Comparison of ENCODE assay signal across 19 cellular contexts in genomic region chr11:72768581-72768980, GRCh38. TPM values are rescaled to one million over a fixed set of nuclear protein-coding genes. Genes with fewer than 3 reads are reported as not detected.
DNase-seq lines count a peak whose midpoint lies in the region; ATAC-seq, FAIRE-seq and TF ChIP-seq lines count a peak whose summit lies in the region.
"Had no signal": no experiment of that assay in that cellular context is flagged by ENCODE, and none has a peak within 500 bp of the region (broad histone marks: within the 10 kb centered on the region; RNA-seq: fewer than 3 reads in every experiment).

No MANE protein-coding gene starts in this region.

- H3K4me2 ChIP-seq in GM23338 (no peak overlapping the region), H1 (ENCODE audit: insufficient read depth in 1 of 2, low read depth in 2 of 2, low read length in 2 of 2) (peak overlapping the region in 1 of 2 experiments; percentile 31; a peak in 2 of 4 replicates)

- WGBS in H1 (ENCODE audit: extremely low coverage in 1 of 2, insufficient coverage in 1 of 2, insufficient read length in 1 of 2, insufficient replicate concordance in 2 of 2, low coverage in 1 of 2, low lambda C conversion rate in 2 of 2, missing lambda C conversion rate in 1 of 2), 2 experiments = 67% methylated on average over 3 of the region's 3 CpGs; no CpG with 5 or more reads in 1 of the 2 experiments
- 91 to 98% (median 92%) methylated on average over 3 of the region's 3 CpGs for WGBS in psoas muscle, 3 donors

- intact Hi-C loops in Caco-2 (cut with micrococcal nuclease; ENCODE audit: unreplicated experiment) (no loop called here), psoas muscle (cut with DNase I) (no loop called here)

- H3K4me1 Mint-ChIP-seq in Caco-2 (ENCODE audit: low read depth, unreplicated experiment) (peaks cover 43% of the 10 kb centered on the region), GM23338 (peaks cover 34% of the 10 kb centered on the region)
- peaks cover 30% of the 10 kb centered on the region for H3K4me1 Mint-ChIP-seq in stimulated activated effector memory CD8-positive, alpha-beta T cell treated with anti-CD3 and anti-CD28 coated beads, Interleukin-12 subunit alpha, Interleukin-12 subunit beta, amount 100 ng/mL, for 72 hours

- H2BK5ac ChIP-seq in H1 (ENCODE audit: low read depth, low read length) = no peak overlapping the region

- H2AFZ ChIP-seq in GM23338 = no peak overlapping the region
- H2AFZ ChIP-seq in H1 (ENCODE audit: low read length) = no peak overlapping the region

- no peak overlapping the region for H3K4me3 Mint-ChIP-seq in Caco-2 (ENCODE audit: unreplicated experiment)
- H3K4me3 Mint-ChIP-seq in GM23338 = no peak overlapping the region; the same call in 2 of the 3 replicates
- no peak overlapping the region for H3K4me3 Mint-ChIP-seq in stimulated activated effector memory CD8-positive, alpha-beta T cell treated with anti-CD3 and anti-CD28 coated beads, Interleukin-12 subunit alpha, Interleukin-12 subunit beta, amount 100 ng/mL, for 72 hours
- H3K4me3 Mint-ChIP-seq: B cell; CD4-positive, alpha-beta T cell had no signal

- no peak overlapping the region for H3K56ac ChIP-seq in H1 (replicated peaks; ENCODE audit: insufficient read length, low read depth, low read length)

- TF ChIP-seq POLR2A in H1 (IDR thresholded peaks at IDR 0.05; ENCODE audit: control extremely low read depth in 1 of 2, low read depth in 2 of 2, low read length in 2 of 2) = no peak

- H3K79me2 ChIP-seq in GM23338 (replicated peaks; ENCODE audit: insufficient read depth) (no peaks in the 10 kb centered on the region), H1 (ENCODE audit: control insufficient read depth in 1 of 2, insufficient read depth in 2 of 2, low read length in 2 of 2) (no peaks in the 10 kb centered on the region)

- no peak for TF ChIP-seq RAD21 in H1 (IDR thresholded peaks at IDR 0.05 in 1 of 2, conservative IDR thresholded peaks at IDR 0.05 in 1 of 2; ENCODE audit: low read depth in 2 of 2, low read length in 2 of 2)

- no peaks in the 10 kb centered on the region for H4K20me1 ChIP-seq in GM23338 (replicated peaks; ENCODE audit: insufficient read depth)
- no peaks in the 10 kb centered on the region for H4K20me1 ChIP-seq in H1 (replicated peaks in 1 of 2; ENCODE audit: control insufficient read depth in 1 of 2, insufficient read depth in 2 of 2, low read length in 2 of 2)

- no TSS peak for BruUV-seq in Caco-2 (replicated peaks; lab: Mats Ljungman, UMichigan)

- CTCF ChIA-PET in Caco-2 (lab: Charles Lee) = interaction anchor here (0.5 to 1.7 kb wide), 4 partner anchors 20 to 334 kb away, joined by 3 to 5 read pairs (median 4); partner anchors contain the start of gene CLPB
- CTCF ChIA-PET in H1 (lab: Charles Lee; ENCODE audit: partially characterized antibody) = interaction anchor here (0.8 to 3.2 kb wide), 12 partner anchors 9 to 84 kb away, joined by 3 to 20 read pairs (median 5); partner anchors contain the start of gene STARD10

- H3K36me3 ChIP-seq in Caco-2 (ENCODE audit: control insufficient read depth, insufficient read depth, low read length) (peaks cover 12% of the 10 kb centered on the region), GM23338 (ENCODE audit: insufficient read depth) (no peaks in the 10 kb centered on the region), H1 (ENCODE audit: control insufficient read depth in 2 of 4, insufficient read depth in 4 of 4, low read length in 3 of 4) (no peaks in the 10 kb centered on the region), psoas muscle (ENCODE audit: insufficient read depth in 1 of 2, low read depth in 1 of 2) (no peaks in the 10 kb centered on the region)

- H2BK12ac ChIP-seq in H1 (ENCODE audit: low read depth, low read length) = no peak overlapping the region

- H4K91ac ChIP-seq in H1 (replicated peaks; ENCODE audit: insufficient read length, low read length) = no peak overlapping the region

- H3K27me3 ChIP-seq in Caco-2 (replicated peaks; ENCODE audit: control insufficient read depth, insufficient read depth, low read length) (no peaks in the 10 kb centered on the region), GM23338 (ENCODE audit: insufficient read depth) (no peaks in the 10 kb centered on the region), H1 (replicated peaks in 1 of 4; ENCODE audit: control insufficient read depth in 3 of 4, extremely low read depth in 1 of 4, insufficient read depth in 3 of 4, low read length in 3 of 4) (no peaks in the 10 kb centered on the region), psoas muscle (ENCODE audit: insufficient read depth in 3 of 3, low read length in 2 of 3) (no peaks in the 10 kb centered on the region)

- H3K36me3 Mint-ChIP-seq in Caco-2 (ENCODE audit: insufficient read depth, unreplicated experiment) = peaks cover 63% of the 10 kb centered on the region
- no peaks in the 10 kb centered on the region for H3K36me3 Mint-ChIP-seq in GM23338 (ENCODE audit: low read depth)
- H3K36me3 Mint-ChIP-seq in stimulated activated effector memory CD8-positive, alpha-beta T cell treated with anti-CD3 and anti-CD28 coated beads, Interleukin-12 subunit alpha, Interleukin-12 subunit beta, amount 100 ng/mL, for 72 hours = no peaks in the 10 kb centered on the region

- H4K5ac ChIP-seq in H1 (ENCODE audit: insufficient read length, low read depth, low read length) = no peak overlapping the region

- no peak overlapping the region for H4K8ac ChIP-seq in H1 (ENCODE audit: extremely low read depth, insufficient read depth, low read length)

- no peak overlapping the region for H3K23ac ChIP-seq in H1 (ENCODE audit: insufficient read length)

- H2AK5ac ChIP-seq in H1 (ENCODE audit: low read depth, low read length) = 0 out of 2 replicates have a peak overlapping the region, but pooled peaks have one; percentile 33

- H2BK20ac ChIP-seq in H1 (ENCODE audit: low read length) = no peak overlapping the region

- H3K27me3 Mint-ChIP-seq in Caco-2 (ENCODE audit: insufficient read depth, unreplicated experiment) = no peaks in the 10 kb centered on the region
- H3K27me3 Mint-ChIP-seq in GM23338 (ENCODE audit: insufficient read depth, low read depth, poor library complexity) = peaks cover 18% of the 10 kb centered on the region
- H3K27me3 Mint-ChIP-seq: B cell; CD4-positive, alpha-beta T cell had no signal

- TF ChIP-seq EP300 in H1 (IDR thresholded peaks at IDR 0.05; ENCODE audit: borderline replicate concordance in 1 of 2, low read depth in 2 of 2, low read length in 2 of 2) = no peak

- H3K9me3 Mint-ChIP-seq in Caco-2 (ENCODE audit: unreplicated experiment) = no peaks in the 10 kb centered on the region
- H3K9me3 Mint-ChIP-seq in GM23338 = no peaks in the 10 kb centered on the region
- no peaks in the 10 kb centered on the region for H3K9me3 Mint-ChIP-seq in stimulated activated effector memory CD8-positive, alpha-beta T cell treated with anti-CD3 and anti-CD28 coated beads, Interleukin-12 subunit alpha, Interleukin-12 subunit beta, amount 100 ng/mL, for 72 hours
- H3K9me3 Mint-ChIP-seq: CD4-positive, alpha-beta T cell had no signal

- H3K18ac ChIP-seq in H1 (ENCODE audit: extremely low read depth, low read length) = no peak overlapping the region

- no peak for FAIRE-seq in H1 (lab: Jason Lieb, UNC)
- FAIRE-seq: A204.1, D721Med, G401.6, GM12891 had no signal

- POLR2A ChIA-PET in Caco-2 (lab: Charles Lee) = interaction anchor here (1.0 to 2.1 kb wide), 2 partner anchors 14 to 16 kb away, joined by 3 to 7 read pairs; partner anchors contain the start of gene ARAP1
- POLR2A ChIA-PET in H1 (lab: Charles Lee; ENCODE audit: partially characterized antibody) = interaction anchor here (1.2 to 1.3 kb wide), 2 partner anchors 9 to 45 kb away, joined by 3 to 5 read pairs; no protein-coding TSS in a partner anchor

- H3K4me1 ChIP-seq in Caco-2 (peaks cover 34% of the 10 kb centered on the region), GM23338 (ENCODE audit: insufficient read depth) (peaks cover 14% of the 10 kb centered on the region; the same call in 1 of the 2 replicates), H1 (replicated peaks in 1 of 4; ENCODE audit: control insufficient read depth in 3 of 4, insufficient read depth in 4 of 4, low read length in 3 of 4) (peaks cover 0 to 26% (median 16%) of the 10 kb centered on the region in 4 experiments; a peak in 6 of 7 replicates), psoas muscle (peaks cover 9% of the 10 kb centered on the region)

- H3F3A ChIP-seq in GM23338 (replicated peaks; ENCODE audit: low read depth) = no peaks in the 10 kb centered on the region; the same call in 1 of the 2 replicates

- no peaks in the 10 kb centered on the region for H3K23me2 ChIP-seq in H1 (ENCODE audit: low read depth, low read length)

- H3K9me3 ChIP-seq in Caco-2 = no peaks in the 10 kb centered on the region
- H3K9me3 ChIP-seq in H1 (ENCODE audit: insufficient read depth in 2 of 2, low read depth in 1 of 2, low read length in 1 of 2) = no peaks in the 10 kb centered on the region
- no peaks in the 10 kb centered on the region for H3K9me3 ChIP-seq in psoas muscle

- no peak overlapping the region for H3K14ac ChIP-seq in H1 (ENCODE audit: insufficient read length)

- peaks cover 3% of the 10 kb centered on the region for H3K79me1 ChIP-seq in H1 (ENCODE audit: low read depth, low read length)

- peak overlapping the region; percentile 56 for H3K27ac Mint-ChIP-seq in Caco-2 (ENCODE audit: unreplicated experiment)
- peak overlapping the region; percentile 71 for H3K27ac Mint-ChIP-seq in GM23338
- H3K27ac Mint-ChIP-seq in stimulated activated effector memory CD8-positive, alpha-beta T cell treated with anti-CD3 and anti-CD28 coated beads, Interleukin-12 subunit alpha, Interleukin-12 subunit beta, amount 100 ng/mL, for 72 hours = peak overlapping the region; percentile 90
- H3K27ac Mint-ChIP-seq: B cell; CD4-positive, alpha-beta T cell had no signal

- H3K9ac ChIP-seq in H1 (replicated peaks in 1 of 4; ENCODE audit: extremely low read depth in 1 of 4, low read depth in 3 of 4, low read length in 3 of 4) = no peak overlapping the region

- H3K27ac ChIP-seq in GM23338 (ENCODE audit: low read depth) (no peak overlapping the region), H1 (ENCODE audit: low read depth, low read length) (no peak overlapping the region), psoas muscle (no peak overlapping the region)
- H3K27ac ChIP-seq: HL-60 had no signal

- no peaks in the 10 kb centered on the region for H3K9me2 ChIP-seq in GM23338 (ENCODE audit: insufficient read depth)

- H3K4me3 ChIP-seq in Caco-2 (ENCODE audit: low read depth, low read length) = no peak overlapping the region
- no peak overlapping the region for H3K4me3 ChIP-seq in GM23338
- H3K4me3 ChIP-seq in H1 (ENCODE audit: extremely low read depth in 1 of 4, insufficient read depth in 2 of 4, low read depth in 3 of 4, low read length in 4 of 4) = no peak overlapping the region
- no peak overlapping the region for H3K4me3 ChIP-seq in psoas muscle

- ATAC-seq in GM23338 = peak; percentile 11
- ATAC-seq in stimulated activated effector memory CD8-positive, alpha-beta T cell treated with anti-CD3 and anti-CD28 coated beads, Interleukin-12 subunit alpha, Interleukin-12 subunit beta, amount 100 ng/mL, for 72 hours = no peak
- no peak for ATAC-seq in HG03280 (IDR thresholded peaks at IDR 0.05; ENCODE audit: unreplicated experiment)
- ATAC-seq in psoas muscle = no peak

- H3K4ac ChIP-seq in H1 (replicated peaks; ENCODE audit: insufficient read length, low read depth, low read length) = no peak overlapping the region

- H2BK120ac ChIP-seq in H1 (replicated peaks; ENCODE audit: low read depth, low read length) = no peak overlapping the region

- DNase-seq in Caco-2 (no peak), GM23338 (ENCODE audit: low spot score) (no peak), H1 (ENCODE audit: low read depth in 1 of 2, low spot score in 2 of 2) (no peak), psoas muscle (no peak), OCI-M1 (lab: John Stamatoyannopoulos, UW) (no peak)
- DNase-seq in stimulated activated effector memory CD8-positive, alpha-beta T cell treated with anti-CD3 and anti-CD28 coated beads, Interleukin-12 subunit alpha, Interleukin-12 subunit beta, amount 100 ng/mL, for 72 hours (ENCODE audit: low spot score in 2 of 2) = no peak
- DNase-seq: C1 segment of cervical spinal cord; CD4-positive, alpha-beta T cell; DMS153; DMS79 treated with DMSO at 0.1 percent for 48 hours; EL; HCEC 1CT had no signal

- no peak overlapping the region for H2BK15ac ChIP-seq in H1 (ENCODE audit: low read length)

- TF ChIP-seq CTCF in Caco-2 (IDR thresholded peaks at IDR 0.05; ENCODE audit: insufficient read depth in 1 of 2, low read depth in 1 of 2, low read length in 1 of 2, severe bottlenecking in 1 of 2, unreplicated experiment in 1 of 2) (no peak), GM23338 (conservative IDR thresholded peaks at IDR 0.05; ENCODE audit: low read depth in 2 of 2) (no peak), H1 (IDR thresholded peaks at IDR 0.05; ENCODE audit: control extremely low read depth in 1 of 3, insufficient read depth in 1 of 3, low read depth in 1 of 3, low read length in 3 of 3) (no peak), psoas muscle (IDR thresholded peaks at IDR 0.05) (no peak)

RNA-seq across cellular contexts. Expression of gene ARAP1, which starts 16.4 kb away (rescaled TPM):
- total RNA-seq in Caco-2 (2022) (87.1 and 102 TPM in 2 replicates), psoas muscle (10 to 100 TPM; 16.0 to 27.5 (median 18.9) TPM)
- 110 and 116 TPM in 2 replicates for total RNA-seq in GM23338 (2014; rRNA removed; shearing (Covaris generic))
- polyA plus RNA-seq in GM23338 (2016; fragmentation: Nextera tagmentation; extraction: Ambion mirVana) (21.4 and 24.5 TPM in 2 replicates), H1 (2011; rRNA removed) (25.7 and 39.9 TPM in 2 replicates), psoas muscle (10 to 100 TPM; 16.8 to 19.8 (median 17.5) TPM)
- 59.5 and 61.6 TPM in 2 replicates for total RNA-seq in H1 (2021; fragmentation: NEBNext Ultra II Directional; extraction: Animal tissue kit (Norgen Biotek cat#: 25700))
- polyA plus RNA-seq in H1 (2011; cell fraction: cytosol; rRNA removed) = 34.5 TPM
- polyA plus RNA-seq in H1 (2011; cell fraction: nucleus; rRNA removed) = 123 TPM
- polyA plus RNA-seq in H1 (2012, experiment 1 of 2) = 39.5 to 54.2 TPM (median 51.4 TPM) in 4 replicates
- polyA plus RNA-seq in H1 (2012, experiment 2 of 2) = 53.3 TPM
- polyA plus RNA-seq in H1 (2013, experiment 1 of 2) = 28.7 TPM
- polyA plus RNA-seq in H1 (2013, experiment 2 of 2) = 25.5 TPM
- 39.5 and 45.8 TPM in 2 replicates for polyA minus RNA-seq in H1 (2011; rRNA and poly(A)+ RNA removed)
- 52.5 TPM for polyA minus RNA-seq in H1 (2011; cell fraction: cytosol; rRNA and poly(A)+ RNA removed)
- 66.4 TPM for polyA minus RNA-seq in H1 (2011; cell fraction: nucleus; rRNA and poly(A)+ RNA removed)

RNA-seq across cellular contexts. Expression of gene STARD10, which starts 25.3 kb away (rescaled TPM):
- total RNA-seq in Caco-2 (2022) (492 and 501 TPM in 2 replicates), psoas muscle (10 to 100 TPM; 47.3 to 70.7 (median 57.7) TPM)
- total RNA-seq in GM23338 (2014; rRNA removed; shearing (Covaris generic)) = 14.4 and 20.5 TPM in 2 replicates
- polyA plus RNA-seq in GM23338 (2016; fragmentation: Nextera tagmentation; extraction: Ambion mirVana) (16.6 and 20.7 TPM in 2 replicates), H1 (2011; rRNA removed) (35.7 and 57.1 TPM in 2 replicates), psoas muscle (10 to 100 TPM; 18.6 to 99.9 (median 57.3) TPM)
- 23.7 and 25.3 TPM in 2 replicates for total RNA-seq in H1 (2021; fragmentation: NEBNext Ultra II Directional; extraction: Animal tissue kit (Norgen Biotek cat#: 25700))
- 41.5 TPM for polyA plus RNA-seq in H1 (2011; cell fraction: cytosol; rRNA removed)
- polyA plus RNA-seq in H1 (2011; cell fraction: nucleus; rRNA removed) = 74.6 TPM
- 26.5 to 39.2 TPM (median 33.0 TPM) in 4 replicates for polyA plus RNA-seq in H1 (2012, experiment 1 of 2)
- 26.5 TPM for polyA plus RNA-seq in H1 (2012, experiment 2 of 2)
- 16.4 TPM for polyA plus RNA-seq in H1 (2013, experiment 1 of 2)
- polyA plus RNA-seq in H1 (2013, experiment 2 of 2) = 14.7 TPM
- polyA minus RNA-seq in H1 (2011; rRNA and poly(A)+ RNA removed) = 31.9 and 36.2 TPM in 2 replicates
- polyA minus RNA-seq in H1 (2011; cell fraction: cytosol; rRNA and poly(A)+ RNA removed) = 19.2 TPM
- polyA minus RNA-seq in H1 (2011; cell fraction: nucleus; rRNA and poly(A)+ RNA removed) = 19.1 TPM

RNA-seq across cellular contexts. Expression of gene ATG16L2, which starts 45.6 kb away (rescaled TPM):
- 19.3 and 25.0 TPM in 2 replicates for total RNA-seq in Caco-2 (2022)
- 18.0 and 24.6 TPM in 2 replicates for total RNA-seq in GM23338 (2014; rRNA removed; shearing (Covaris generic))
- polyA plus RNA-seq in GM23338 (2016; fragmentation: Nextera tagmentation; extraction: Ambion mirVana) = 9.6 and 10.2 TPM in 2 replicates
- 11.0 and 11.7 TPM in 2 replicates for total RNA-seq in H1 (2021; fragmentation: NEBNext Ultra II Directional; extraction: Animal tissue kit (Norgen Biotek cat#: 25700))
- 18.5 and 23.4 TPM in 2 replicates for polyA plus RNA-seq in H1 (2011; rRNA removed)
- 26.6 TPM for polyA plus RNA-seq in H1 (2011; cell fraction: cytosol; rRNA removed)
- polyA plus RNA-seq in H1 (2011; cell fraction: nucleus; rRNA removed) = 154 TPM
- polyA plus RNA-seq in H1 (2012, experiment 1 of 2) = 11.4 to 21.9 TPM (median 16.3 TPM) in 4 replicates
- polyA plus RNA-seq in H1 (2012, experiment 2 of 2) = 6.5 TPM
- 7.1 TPM for polyA plus RNA-seq in H1 (2013, experiment 1 of 2)
- polyA plus RNA-seq in H1 (2013, experiment 2 of 2) = 6.3 TPM
- polyA minus RNA-seq in H1 (2011; rRNA and poly(A)+ RNA removed) = 15.4 and 15.5 TPM in 2 replicates
- polyA minus RNA-seq in H1 (2011; cell fraction: cytosol; rRNA and poly(A)+ RNA removed) = 7.7 TPM
- 34.3 TPM for polyA minus RNA-seq in H1 (2011; cell fraction: nucleus; rRNA and poly(A)+ RNA removed)
- total RNA-seq in psoas muscle = 1 to 10 TPM; 4.5 to 9.6 (median 5.4) TPM
- polyA plus RNA-seq in psoas muscle = 1 to 10 TPM; 3.9 to 5.2 (median 4.7) TPM
